1 cellular context compared by ENCODE assay signal in genomic region chr20:43723194-43723593, GRCh38.
TF ChIP-seq lines count a peak whose summit lies in the region.

No MANE protein-coding gene starts in this region.

TF ChIP-seq in IMR-90, 13 proteins besides CTCF, POLR2A, EP300 and RAD21 (continued from another document):
- no peak for TF ChIP-seq USF2 (IDR thresholded peaks at IDR 0.05; ENCODE audit: low read depth, low read length)
- no peak for TF ChIP-seq MAFK (IDR thresholded peaks at IDR 0.05; ENCODE audit: low read depth, low read length)
- TF ChIP-seq ELK1 (IDR thresholded peaks at IDR 0.05; ENCODE audit: borderline replicate concordance, low read depth, low read length): no peak
- no peak for TF ChIP-seq NFE2L2 (IDR thresholded peaks at IDR 0.05; ENCODE audit: low read depth, low read length)
- TF ChIP-seq BHLHE40 (IDR thresholded peaks at IDR 0.05; ENCODE audit: low read depth, low read length): no peak
- TF ChIP-seq FOS (IDR thresholded peaks at IDR 0.05; ENCODE audit: low read depth, low read length): no peak
- no peak for TF ChIP-seq CHD1 (IDR thresholded peaks at IDR 0.05; ENCODE audit: low read depth, low read length)
- no peak for TF ChIP-seq RFX5 (IDR thresholded peaks at IDR 0.05; ENCODE audit: low read depth, low read length)
- no peak for TF ChIP-seq RCOR1 (IDR thresholded peaks at IDR 0.05; ENCODE audit: insufficient replicate concordance, low read length)
